In the genomic region with DNA sequence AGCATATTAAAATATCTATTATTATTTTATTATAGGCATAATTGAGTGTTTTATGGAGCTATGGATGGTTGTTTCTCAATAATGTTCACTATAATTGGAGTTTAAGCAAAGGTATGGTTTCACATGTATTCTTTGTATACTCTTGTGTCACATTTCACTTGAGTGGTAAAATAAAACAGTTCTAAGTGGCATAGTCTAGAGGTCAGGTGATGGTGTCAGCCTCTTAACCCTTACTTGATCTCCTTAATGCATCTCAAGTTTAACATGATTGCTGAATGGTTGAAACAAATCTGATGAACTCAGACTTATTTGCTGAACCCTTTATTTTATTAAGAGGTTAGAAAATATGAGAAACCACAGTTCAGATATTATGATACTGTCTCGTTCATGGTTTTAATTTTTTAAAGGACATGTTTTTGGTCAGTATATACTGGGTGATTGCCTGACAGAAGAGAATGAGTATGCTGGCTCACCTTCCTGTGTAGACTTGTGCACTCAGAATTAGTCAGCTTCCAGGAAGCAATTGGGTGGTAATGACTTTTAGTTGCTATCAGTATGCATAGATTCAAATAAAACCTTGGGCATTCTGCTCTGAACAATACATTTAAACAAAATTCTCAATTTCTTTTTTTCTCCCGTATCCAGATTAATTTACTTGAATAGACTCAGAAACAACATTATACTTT, we compare ENCODE assay signal across 8 cellular contexts. TPM values are rescaled to one million over a fixed set of nuclear protein-coding genes. Genes with fewer than 3 reads are reported as not detected.
DNase-seq lines count a peak whose midpoint lies in the region; ATAC-seq, FAIRE-seq and TF ChIP-seq lines count a peak whose summit lies in the region.

No MANE protein-coding gene starts in this region.

- DNase-seq in CD14-positive monocyte (ENCODE audit: low spot score) (peak; percentile 48), H54 (ENCODE audit: insufficient read length, low spot score) (peak; percentile 21), lower lobe of right lung (no peak), cortex of kidney (lab: John Stamatoyannopoulos, UW) (no peak), activated gamma-delta T cell treated with Interleukin-2 at 50 U/mL for 16 hours (no peak), right atrium auricular region (ENCODE audit: low spot score) (no peak)

- no peak for TF ChIP-seq CTCF in CD14-positive monocyte (IDR thresholded peaks at IDR 0.05)
- no peak for TF ChIP-seq CTCF in lower lobe of right lung (IDR thresholded peaks at IDR 0.05)
- no peak for TF ChIP-seq CTCF in right atrium auricular region (IDR thresholded peaks at IDR 0.05)

- H3K4me3 ChIP-seq in lower lobe of right lung (no peak overlapping the region), right atrium auricular region (no peak overlapping the region)

- H3K27ac ChIP-seq in lower lobe of right lung: peak overlapping the region; percentile 67
- H3K27ac ChIP-seq in right atrium auricular region: no peak overlapping the region

- peak overlapping the region; percentile 91 to 96 (median 94) for H3K27ac Mint-ChIP-seq in CD14-positive monocyte
- peak overlapping the region; percentile 70 for H3K27ac Mint-ChIP-seq in activated T-helper 17 cell treated with anti-CD3 and anti-CD28 coated beads, Interleukin-2, amount 50 U/mL, for 72 hours

- H3K36me3 Mint-ChIP-seq in CD14-positive monocyte: peaks cover 11 to 14% of the 10 kb centered on the region in 2 donors
- no peaks in the 10 kb centered on the region for H3K36me3 Mint-ChIP-seq in activated T-helper 17 cell treated with anti-CD3 and anti-CD28 coated beads, Interleukin-2, amount 50 U/mL, for 72 hours (ENCODE audit: low read depth)

- H3K4me1 ChIP-seq in lower lobe of right lung (peaks cover 20% of the 10 kb centered on the region), right atrium auricular region (no peaks in the 10 kb centered on the region)

- H3K9me3 ChIP-seq in lower lobe of right lung (no peaks in the 10 kb centered on the region), right atrium auricular region (no peaks in the 10 kb centered on the region)

- TF ChIP-seq POLR2A in H54 (IDR thresholded peaks at IDR 0.05; ENCODE audit: low read depth, low read length): no peak

- FAIRE-seq in H54 (lab: Jason Lieb, UNC): peak; percentile 78

- peak overlapping the region in 1 of 2 donors; percentile 72 for H3K4me3 Mint-ChIP-seq in CD14-positive monocyte
- H3K4me3 Mint-ChIP-seq in activated T-helper 17 cell treated with anti-CD3 and anti-CD28 coated beads, Interleukin-2, amount 50 U/mL, for 72 hours: peak overlapping the region; percentile 49

- H3K36me3 ChIP-seq in lower lobe of right lung (no peaks in the 10 kb centered on the region), right atrium auricular region (no peaks in the 10 kb centered on the region)

- H3K9me3 Mint-ChIP-seq in CD14-positive monocyte: peaks cover 0 to 7% (median 4%) of the 10 kb centered on the region in 7 donors
- peaks cover 3% of the 10 kb centered on the region for H3K9me3 Mint-ChIP-seq in activated T-helper 17 cell treated with anti-CD3 and anti-CD28 coated beads, Interleukin-2, amount 50 U/mL, for 72 hours

- peak; percentile 99 for ATAC-seq in activated T-helper 17 cell treated with anti-CD3 and anti-CD28 coated beads, Interleukin-2, amount 50 U/mL, for 72 hours (replicated peaks)
- ATAC-seq in lower lobe of right lung: peak; percentile 83 to 90
- ATAC-seq in HG03045 (IDR thresholded peaks at IDR 0.05; ENCODE audit: unreplicated experiment): no peak

- H3K27me3 Mint-ChIP-seq in CD14-positive monocyte (ENCODE audit: low read depth in 3 of 3): no peaks in the 10 kb centered on the region
- H3K27me3 Mint-ChIP-seq in activated T-helper 17 cell treated with anti-CD3 and anti-CD28 coated beads, Interleukin-2, amount 50 U/mL, for 72 hours: no peaks in the 10 kb centered on the region

- peaks cover 22% of the 10 kb centered on the region for H3K4me1 Mint-ChIP-seq in CD14-positive monocyte
- peaks cover 13% of the 10 kb centered on the region for H3K4me1 Mint-ChIP-seq in activated T-helper 17 cell treated with anti-CD3 and anti-CD28 coated beads, Interleukin-2, amount 50 U/mL, for 72 hours

- no peaks in the 10 kb centered on the region for H3K27me3 ChIP-seq in lower lobe of right lung (ENCODE audit: low read depth)
- H3K27me3 ChIP-seq in right atrium auricular region: no peaks in the 10 kb centered on the region

- intact Hi-C loops in CD14-positive monocyte (cut with micrococcal nuclease) (loop anchor here in 1 of 2 donors (2.0 kb wide), 1 partner anchor 51 kb away; the partner anchor contains the start of gene SIPA1L1), lower lobe of right lung (cut with DNase I) (no loop called here)

RNA-seq across cellular contexts. Expression of gene SIPA1L1, which starts 51.6 kb away (rescaled TPM):
- 10 to 100 TPM; 15.6 to 24.5 TPM for polyA plus RNA-seq in CD14-positive monocyte
- total RNA-seq in activated T-helper 17 cell treated with anti-CD3 and anti-CD28 coated beads, Interleukin-2, amount 50 U/mL, for 72 hours: 10 to 100 TPM; 43.3 to 51.9 TPM
- total RNA-seq in lower lobe of right lung (46.8 TPM), right atrium auricular region (1 to 10 TPM; 5.6 to 9.6 TPM)

Comparison
In these comparisons a context has a peak if more than half of its experiments do, and no peak if none do; other contexts are left out.
1. DNase-seq: peak in CD14-positive monocyte (single experiment) and H54 (single experiment); none in lower lobe of right lung (single experiment), cortex of kidney (single experiment), activated gamma-delta T cell treated with Interleukin-2 at 50 U/mL for 16 hours (single experiment) and right atrium auricular region (single experiment).